1 cellular context compared by ENCODE assay signal in the genomic region with DNA sequence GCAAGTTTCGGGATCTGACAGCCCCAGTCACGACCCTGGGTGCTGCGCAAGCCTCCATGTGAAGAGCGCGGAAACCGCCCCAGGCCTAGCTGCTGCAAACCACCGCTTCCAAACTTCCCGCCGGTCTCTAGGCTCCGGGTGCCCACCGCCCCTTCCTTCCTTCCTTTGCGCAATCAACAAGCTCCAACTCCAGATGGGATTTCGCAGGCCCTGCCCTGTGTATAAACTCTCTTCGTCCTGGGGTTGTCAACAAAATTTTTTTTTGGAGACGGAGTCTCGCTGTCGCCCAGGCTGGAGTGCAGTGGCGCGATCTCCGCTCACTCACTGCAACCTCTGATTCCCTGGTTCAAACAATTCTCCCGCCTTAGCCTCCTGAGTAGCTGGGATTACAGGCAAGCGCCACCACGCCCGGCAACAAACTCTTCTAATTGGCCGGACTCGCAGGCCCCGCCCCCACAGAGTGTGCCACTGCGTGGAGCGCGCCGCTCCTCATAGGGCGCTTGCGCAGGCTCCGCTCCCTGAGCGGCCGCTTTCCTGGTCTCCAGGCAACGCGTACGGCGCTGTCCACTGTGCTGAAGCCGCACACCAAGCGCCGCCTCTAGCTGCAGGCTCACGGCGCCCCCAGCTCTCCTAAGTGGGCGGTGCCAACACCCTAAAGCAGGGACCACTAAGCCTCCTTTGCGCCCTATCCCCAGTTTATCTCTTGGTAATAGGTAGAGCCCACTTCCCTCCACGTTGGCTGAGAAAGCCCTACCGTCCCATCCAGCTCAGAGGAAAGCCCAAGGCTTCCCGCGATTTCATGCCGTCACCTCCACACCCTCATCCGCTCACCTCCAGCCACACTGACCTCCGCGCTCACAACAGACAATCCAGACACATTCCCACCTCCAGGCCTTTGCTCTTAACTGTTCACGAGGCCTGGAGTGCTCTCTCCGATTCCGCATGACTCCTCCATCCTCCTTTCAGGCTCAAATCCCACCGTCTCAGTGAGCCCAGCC.
TF ChIP-seq lines count a peak whose summit lies in the region.

No MANE protein-coding gene starts in this region.

TF ChIP-seq in K562, 482 proteins besides CTCF, POLR2A, EP300 and RAD21 (continued from another document):
- no peak for TF ChIP-seq POLR2AphosphoS2 (IDR thresholded peaks at IDR 0.05; ENCODE audit: low read length)
- peak in 1 of 2 experiments; percentile 91; a peak in 2 of 4 replicates for TF ChIP-seq CSDE1 (IDR thresholded peaks at IDR 0.05)
- peak; percentile 90; the same call in 1 of the 2 replicates for TF ChIP-seq KLF13 (tag; IDR thresholded peaks at IDR 0.05; ENCODE audit: borderline replicate concordance, low read depth)
- no peak for TF ChIP-seq POLR3A (IDR thresholded peaks at IDR 0.05; ENCODE audit: borderline replicate concordance, extremely low read depth, insufficient read depth, insufficient read length)
- no peak for TF ChIP-seq ZNF174 (CRISPR knock-in tag; IDR thresholded peaks at IDR 0.05)
- no peak for TF ChIP-seq ZNF165 (CRISPR knock-in tag; IDR thresholded peaks at IDR 0.05; ENCODE audit: borderline replicate concordance)
- no peak for TF ChIP-seq MEF2D (tag; conservative IDR thresholded peaks at IDR 0.05; ENCODE audit: low read depth)
- no peak for TF ChIP-seq NFE2L1 (tag; IDR thresholded peaks at IDR 0.05; ENCODE audit: borderline replicate concordance, low read depth)
- TF ChIP-seq FOXJ3 (CRISPR knock-in tag; IDR thresholded peaks at IDR 0.05), result 0 out of 2 replicates have a peak, but pooled peaks have one; percentile 25
- TF ChIP-seq, protein P1, sequence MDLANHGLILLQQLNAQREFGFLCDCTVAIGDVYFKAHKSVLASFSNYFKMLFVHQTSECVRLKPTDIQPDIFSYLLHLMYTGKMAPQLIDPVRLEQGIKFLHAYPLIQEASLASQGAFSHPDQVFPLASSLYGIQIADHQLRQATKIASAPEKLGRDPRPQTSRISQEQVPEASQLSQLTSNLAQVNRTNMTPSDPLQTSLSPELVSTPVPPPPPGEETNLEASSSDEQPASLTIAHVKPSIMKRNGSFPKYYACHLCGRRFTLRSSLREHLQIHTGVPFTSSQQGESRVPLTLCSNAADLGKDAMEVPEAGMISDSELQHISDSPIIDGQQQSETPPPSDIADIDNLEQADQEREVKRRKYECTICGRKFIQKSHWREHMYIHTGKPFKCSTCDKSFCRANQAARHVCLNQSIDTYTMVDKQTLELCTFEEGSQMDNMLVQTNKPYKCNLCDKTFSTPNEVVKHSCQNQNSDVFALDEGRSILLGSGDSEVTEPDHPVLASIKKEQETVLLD (IDR thresholded peaks at IDR 0.05), result peak; percentile 63; the same call in 1 of the 2 replicates
- TF ChIP-seq LARP7 (IDR thresholded peaks at IDR 0.05), result no peak
- peak; percentile 64; the same call in 1 of the 2 replicates for TF ChIP-seq TGIF2 (CRISPR knock-in tag; IDR thresholded peaks at IDR 0.05)
- TF ChIP-seq CEBPG (CRISPR knock-in tag; IDR thresholded peaks at IDR 0.05), result peak; percentile 66
- TF ChIP-seq CEBPG (tag; conservative IDR thresholded peaks at IDR 0.05 in 1 of 2, IDR thresholded peaks at IDR 0.05 in 1 of 2), result peak in 1 of 2 experiments; percentile 42; a peak in 2 of 4 replicates
- TF ChIP-seq, protein P2, sequence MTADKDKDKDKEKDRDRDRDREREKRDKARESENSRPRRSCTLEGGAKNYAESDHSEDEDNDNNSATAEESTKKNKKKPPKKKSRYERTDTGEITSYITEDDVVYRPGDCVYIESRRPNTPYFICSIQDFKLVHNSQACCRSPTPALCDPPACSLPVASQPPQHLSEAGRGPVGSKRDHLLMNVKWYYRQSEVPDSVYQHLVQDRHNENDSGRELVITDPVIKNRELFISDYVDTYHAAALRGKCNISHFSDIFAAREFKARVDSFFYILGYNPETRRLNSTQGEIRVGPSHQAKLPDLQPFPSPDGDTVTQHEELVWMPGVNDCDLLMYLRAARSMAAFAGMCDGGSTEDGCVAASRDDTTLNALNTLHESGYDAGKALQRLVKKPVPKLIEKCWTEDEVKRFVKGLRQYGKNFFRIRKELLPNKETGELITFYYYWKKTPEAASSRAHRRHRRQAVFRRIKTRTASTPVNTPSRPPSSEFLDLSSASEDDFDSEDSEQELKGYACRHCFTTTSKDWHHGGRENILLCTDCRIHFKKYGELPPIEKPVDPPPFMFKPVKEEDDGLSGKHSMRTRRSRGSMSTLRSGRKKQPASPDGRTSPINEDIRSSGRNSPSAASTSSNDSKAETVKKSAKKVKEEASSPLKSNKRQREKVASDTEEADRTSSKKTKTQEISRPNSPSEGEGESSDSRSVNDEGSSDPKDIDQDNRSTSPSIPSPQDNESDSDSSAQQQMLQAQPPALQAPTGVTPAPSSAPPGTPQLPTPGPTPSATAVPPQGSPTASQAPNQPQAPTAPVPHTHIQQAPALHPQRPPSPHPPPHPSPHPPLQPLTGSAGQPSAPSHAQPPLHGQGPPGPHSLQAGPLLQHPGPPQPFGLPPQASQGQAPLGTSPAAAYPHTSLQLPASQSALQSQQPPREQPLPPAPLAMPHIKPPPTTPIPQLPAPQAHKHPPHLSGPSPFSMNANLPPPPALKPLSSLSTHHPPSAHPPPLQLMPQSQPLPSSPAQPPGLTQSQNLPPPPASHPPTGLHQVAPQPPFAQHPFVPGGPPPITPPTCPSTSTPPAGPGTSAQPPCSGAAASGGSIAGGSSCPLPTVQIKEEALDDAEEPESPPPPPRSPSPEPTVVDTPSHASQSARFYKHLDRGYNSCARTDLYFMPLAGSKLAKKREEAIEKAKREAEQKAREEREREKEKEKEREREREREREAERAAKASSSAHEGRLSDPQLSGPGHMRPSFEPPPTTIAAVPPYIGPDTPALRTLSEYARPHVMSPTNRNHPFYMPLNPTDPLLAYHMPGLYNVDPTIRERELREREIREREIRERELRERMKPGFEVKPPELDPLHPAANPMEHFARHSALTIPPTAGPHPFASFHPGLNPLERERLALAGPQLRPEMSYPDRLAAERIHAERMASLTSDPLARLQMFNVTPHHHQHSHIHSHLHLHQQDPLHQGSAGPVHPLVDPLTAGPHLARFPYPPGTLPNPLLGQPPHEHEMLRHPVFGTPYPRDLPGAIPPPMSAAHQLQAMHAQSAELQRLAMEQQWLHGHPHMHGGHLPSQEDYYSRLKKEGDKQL (CRISPR knock-in tag; IDR thresholded peaks at IDR 0.05; ENCODE audit: borderline replicate concordance), result 0 out of 2 replicates have a peak, but pooled peaks have one; percentile 20
- TF ChIP-seq, protein P3, sequence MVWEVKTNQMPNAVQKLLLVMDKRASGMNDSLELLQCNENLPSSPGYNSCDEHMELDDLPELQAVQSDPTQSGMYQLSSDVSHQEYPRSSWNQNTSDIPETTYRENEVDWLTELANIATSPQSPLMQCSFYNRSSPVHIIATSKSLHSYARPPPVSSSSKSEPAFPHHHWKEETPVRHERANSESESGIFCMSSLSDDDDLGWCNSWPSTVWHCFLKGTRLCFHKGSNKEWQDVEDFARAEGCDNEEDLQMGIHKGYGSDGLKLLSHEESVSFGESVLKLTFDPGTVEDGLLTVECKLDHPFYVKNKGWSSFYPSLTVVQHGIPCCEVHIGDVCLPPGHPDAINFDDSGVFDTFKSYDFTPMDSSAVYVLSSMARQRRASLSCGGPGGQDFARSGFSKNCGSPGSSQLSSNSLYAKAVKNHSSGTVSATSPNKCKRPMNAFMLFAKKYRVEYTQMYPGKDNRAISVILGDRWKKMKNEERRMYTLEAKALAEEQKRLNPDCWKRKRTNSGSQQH (CRISPR knock-in tag; IDR thresholded peaks at IDR 0.05), result no peak
- TF ChIP-seq, protein P4, sequence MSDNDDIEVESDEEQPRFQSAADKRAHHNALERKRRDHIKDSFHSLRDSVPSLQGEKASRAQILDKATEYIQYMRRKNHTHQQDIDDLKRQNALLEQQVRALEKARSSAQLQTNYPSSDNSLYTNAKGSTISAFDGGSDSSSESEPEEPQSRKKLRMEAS (CRISPR knock-in tag; IDR thresholded peaks at IDR 0.05), result peak; percentile 82
- 0 out of 4 replicates have a peak, but pooled peaks of 1 of the 2 experiments have one; percentile 27 for TF ChIP-seq KDM4B (IDR thresholded peaks at IDR 0.05; ENCODE audit: borderline replicate concordance in 2 of 2, low read depth in 1 of 2)
- peak; percentile 91 for TF ChIP-seq SAP30 (IDR thresholded peaks at IDR 0.05; ENCODE audit: borderline replicate concordance, insufficient read depth, low read depth, low read length, poor library complexity, severe bottlenecking)
- peak; percentile 19; the same call in 1 of the 2 replicates for TF ChIP-seq ZNF384 (IDR thresholded peaks at IDR 0.05; ENCODE audit: low read depth, low read length)
- no peak for TF ChIP-seq KDM5B (IDR thresholded peaks at IDR 0.05; ENCODE audit: insufficient replicate concordance, low read depth, low read length)
- no peak for TF ChIP-seq PTBP1 (IDR thresholded peaks at IDR 0.05; ENCODE audit: low read depth, low read length)
- no peak for TF ChIP-seq ELF4 (CRISPR knock-in tag; IDR thresholded peaks at IDR 0.05)
- TF ChIP-seq FOXK1 (CRISPR knock-in tag; IDR thresholded peaks at IDR 0.05; ENCODE audit: borderline replicate concordance), result peak; percentile 54; the same call in 1 of the 2 replicates
- peak in 1 of 2 experiments; percentile 89; a peak in 2 of 4 replicates for TF ChIP-seq SRF (CRISPR knock-in tag; IDR thresholded peaks at IDR 0.05)
- TF ChIP-seq ATF1 (CRISPR knock-in tag; IDR thresholded peaks at IDR 0.05), result no peak
- peak; percentile 43; the same call in 1 of the 2 replicates for TF ChIP-seq ATF1 (tag; IDR thresholded peaks at IDR 0.05)
- no peak for TF ChIP-seq DIDO1 (tag; IDR thresholded peaks at IDR 0.05; ENCODE audit: low read depth)
- TF ChIP-seq LCOR (CRISPR knock-in tag; IDR thresholded peaks at IDR 0.05), result peak; percentile 93
- peak in 1 of 2 experiments; percentile 85; a peak in 1 of 4 replicates for TF ChIP-seq TEAD1 (CRISPR knock-in tag; IDR thresholded peaks at IDR 0.05)
- TF ChIP-seq EGR1 (conservative IDR thresholded peaks at IDR 0.05), result peak; percentile 49
- TF ChIP-seq ZNF75A (CRISPR knock-in tag; IDR thresholded peaks at IDR 0.05), result no peak
- TF ChIP-seq SAFB (IDR thresholded peaks at IDR 0.05; ENCODE audit: borderline replicate concordance, low read depth, low read length), result no peak
- no peak for TF ChIP-seq RBM34 (IDR thresholded peaks at IDR 0.05; ENCODE audit: borderline replicate concordance, insufficient read depth, low read length)
- TF ChIP-seq FOXJ2 (tag; IDR thresholded peaks at IDR 0.05), result peak; percentile 15; the same call in 1 of the 2 replicates
- TF ChIP-seq FOXM1 (IDR thresholded peaks at IDR 0.05; ENCODE audit: low read depth), result no peak
- TF ChIP-seq FOXM1 (CRISPR knock-in tag; IDR thresholded peaks at IDR 0.05; ENCODE audit: low read depth), result 0 out of 2 replicates have a peak, but pooled peaks have one; percentile 59
- TF ChIP-seq, protein P5, sequence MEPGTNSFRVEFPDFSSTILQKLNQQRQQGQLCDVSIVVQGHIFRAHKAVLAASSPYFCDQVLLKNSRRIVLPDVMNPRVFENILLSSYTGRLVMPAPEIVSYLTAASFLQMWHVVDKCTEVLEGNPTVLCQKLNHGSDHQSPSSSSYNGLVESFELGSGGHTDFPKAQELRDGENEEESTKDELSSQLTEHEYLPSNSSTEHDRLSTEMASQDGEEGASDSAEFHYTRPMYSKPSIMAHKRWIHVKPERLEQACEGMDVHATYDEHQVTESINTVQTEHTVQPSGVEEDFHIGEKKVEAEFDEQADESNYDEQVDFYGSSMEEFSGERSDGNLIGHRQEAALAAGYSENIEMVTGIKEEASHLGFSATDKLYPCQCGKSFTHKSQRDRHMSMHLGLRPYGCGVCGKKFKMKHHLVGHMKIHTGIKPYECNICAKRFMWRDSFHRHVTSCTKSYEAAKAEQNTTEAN (CRISPR knock-in tag; IDR thresholded peaks at IDR 0.05), result peak; percentile 83; the same call in 1 of the 2 replicates
- TF ChIP-seq, protein P6, sequence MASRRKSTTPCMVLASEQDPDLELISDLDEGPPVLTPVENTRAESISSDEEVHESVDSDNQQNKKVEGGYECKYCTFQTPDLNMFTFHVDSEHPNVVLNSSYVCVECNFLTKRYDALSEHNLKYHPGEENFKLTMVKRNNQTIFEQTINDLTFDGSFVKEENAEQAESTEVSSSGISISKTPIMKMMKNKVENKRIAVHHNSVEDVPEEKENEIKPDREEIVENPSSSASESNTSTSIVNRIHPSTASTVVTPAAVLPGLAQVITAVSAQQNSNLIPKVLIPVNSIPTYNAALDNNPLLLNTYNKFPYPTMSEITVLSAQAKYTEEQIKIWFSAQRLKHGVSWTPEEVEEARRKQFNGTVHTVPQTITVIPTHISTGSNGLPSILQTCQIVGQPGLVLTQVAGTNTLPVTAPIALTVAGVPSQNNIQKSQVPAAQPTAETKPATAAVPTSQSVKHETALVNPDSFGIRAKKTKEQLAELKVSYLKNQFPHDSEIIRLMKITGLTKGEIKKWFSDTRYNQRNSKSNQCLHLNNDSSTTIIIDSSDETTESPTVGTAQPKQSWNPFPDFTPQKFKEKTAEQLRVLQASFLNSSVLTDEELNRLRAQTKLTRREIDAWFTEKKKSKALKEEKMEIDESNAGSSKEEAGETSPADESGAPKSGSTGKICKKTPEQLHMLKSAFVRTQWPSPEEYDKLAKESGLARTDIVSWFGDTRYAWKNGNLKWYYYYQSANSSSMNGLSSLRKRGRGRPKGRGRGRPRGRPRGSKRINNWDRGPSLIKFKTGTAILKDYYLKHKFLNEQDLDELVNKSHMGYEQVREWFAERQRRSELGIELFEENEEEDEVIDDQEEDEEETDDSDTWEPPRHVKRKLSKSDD (conservative IDR thresholded peaks at IDR 0.05; ENCODE audit: low read length), result no peak
- TF ChIP-seq, protein P7, sequence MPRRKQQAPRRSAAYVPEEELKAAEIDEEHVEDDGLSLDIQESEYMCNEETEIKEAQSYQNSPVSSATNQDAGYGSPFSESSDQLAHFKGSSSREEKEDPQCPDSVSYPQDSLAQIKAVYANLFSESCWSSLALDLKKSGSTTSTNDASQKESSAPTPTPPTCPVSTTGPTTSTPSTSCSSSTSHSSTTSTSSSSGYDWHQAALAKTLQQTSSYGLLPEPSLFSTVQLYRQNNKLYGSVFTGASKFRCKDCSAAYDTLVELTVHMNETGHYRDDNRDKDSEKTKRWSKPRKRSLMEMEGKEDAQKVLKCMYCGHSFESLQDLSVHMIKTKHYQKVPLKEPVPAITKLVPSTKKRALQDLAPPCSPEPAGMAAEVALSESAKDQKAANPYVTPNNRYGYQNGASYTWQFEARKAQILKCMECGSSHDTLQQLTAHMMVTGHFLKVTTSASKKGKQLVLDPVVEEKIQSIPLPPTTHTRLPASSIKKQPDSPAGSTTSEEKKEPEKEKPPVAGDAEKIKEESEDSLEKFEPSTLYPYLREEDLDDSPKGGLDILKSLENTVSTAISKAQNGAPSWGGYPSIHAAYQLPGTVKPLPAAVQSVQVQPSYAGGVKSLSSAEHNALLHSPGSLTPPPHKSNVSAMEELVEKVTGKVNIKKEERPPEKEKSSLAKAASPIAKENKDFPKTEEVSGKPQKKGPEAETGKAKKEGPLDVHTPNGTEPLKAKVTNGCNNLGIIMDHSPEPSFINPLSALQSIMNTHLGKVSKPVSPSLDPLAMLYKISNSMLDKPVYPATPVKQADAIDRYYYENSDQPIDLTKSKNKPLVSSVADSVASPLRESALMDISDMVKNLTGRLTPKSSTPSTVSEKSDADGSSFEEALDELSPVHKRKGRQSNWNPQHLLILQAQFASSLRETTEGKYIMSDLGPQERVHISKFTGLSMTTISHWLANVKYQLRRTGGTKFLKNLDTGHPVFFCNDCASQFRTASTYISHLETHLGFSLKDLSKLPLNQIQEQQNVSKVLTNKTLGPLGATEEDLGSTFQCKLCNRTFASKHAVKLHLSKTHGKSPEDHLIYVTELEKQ (CRISPR knock-in tag; IDR thresholded peaks at IDR 0.05), result no peak
